In the genomic region with DNA sequence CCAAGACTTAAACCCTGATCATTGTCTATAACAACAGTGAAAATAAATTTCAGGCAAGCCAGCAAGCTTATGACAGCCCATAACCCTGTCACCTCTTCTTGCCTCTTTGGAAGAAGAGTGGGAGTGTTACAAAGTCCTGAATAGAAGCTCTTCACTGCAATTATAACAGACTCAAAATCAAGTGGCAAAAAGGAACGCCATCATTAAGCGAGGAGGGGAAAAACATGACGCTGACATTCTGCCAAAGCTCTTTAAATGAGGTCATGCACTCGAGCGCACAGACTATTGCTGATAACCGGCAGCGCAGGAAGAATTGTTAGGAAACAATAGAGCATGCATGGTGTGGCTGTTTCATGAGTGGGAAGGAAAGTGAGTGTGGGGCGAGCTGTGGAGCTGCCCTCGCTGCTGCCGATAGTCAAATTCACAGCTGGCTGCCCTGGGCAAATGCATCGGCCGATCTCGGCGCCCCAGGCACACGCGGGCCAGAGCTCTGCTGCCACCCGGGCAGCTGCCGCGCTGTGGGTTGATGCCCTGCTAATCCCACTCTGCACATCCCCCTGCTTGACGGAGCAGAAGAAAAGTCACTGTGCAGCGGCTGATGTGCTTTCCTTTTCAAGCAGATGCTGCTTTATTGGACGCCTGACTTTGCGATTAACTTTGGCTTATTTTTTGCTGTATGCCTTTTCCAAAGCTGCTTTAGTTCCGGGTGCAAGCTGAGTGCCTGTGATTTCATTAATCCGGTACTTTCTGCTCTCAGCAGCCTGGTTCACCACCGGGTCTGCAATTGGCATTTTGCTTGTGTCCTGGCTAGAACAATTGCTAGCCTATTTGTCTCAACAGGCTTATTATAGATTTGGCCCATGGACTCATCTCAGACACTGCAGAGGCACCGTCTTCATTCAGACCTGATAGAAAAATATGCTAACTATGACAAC, we compare ENCODE assay signal across 2 cellular contexts.
TF ChIP-seq lines count a peak whose summit lies in the region.

No MANE protein-coding gene starts in this region.

TF ChIP-seq in GM23338, 12 proteins besides CTCF, POLR2A, EP300 and RAD21:
- TF ChIP-seq STAT1 (IDR thresholded peaks at IDR 0.05; ENCODE audit: unreplicated experiment) = no peak
- no peak for TF ChIP-seq NANOG (IDR thresholded peaks at IDR 0.05; ENCODE audit: borderline replicate concordance)

TF ChIP-seq in H1, 55 proteins besides CTCF, POLR2A, EP300 and RAD21:
- TF ChIP-seq HDAC6 (IDR thresholded peaks at IDR 0.05; ENCODE audit: low read depth, low read length) (no peak), FOSL1 (IDR thresholded peaks at IDR 0.05; ENCODE audit: insufficient read depth, low read depth, low read length) (no peak), EGR1 (IDR thresholded peaks at IDR 0.05; ENCODE audit: borderline replicate concordance, low read depth, low read length) (no peak), RBBP5 (IDR thresholded peaks at IDR 0.05; ENCODE audit: borderline replicate concordance, low read depth, low read length) (no peak), NRF1 (IDR thresholded peaks at IDR 0.05; ENCODE audit: low read depth, low read length) (no peak), CBX5 (IDR thresholded peaks at IDR 0.05; ENCODE audit: low read depth, low read length) (no peak)
